33 cellular contexts compared by ENCODE assay signal in genomic region chr4:167867191-167867590, GRCh38.
"Had no signal": no experiment of that assay in that cellular context is flagged by ENCODE, and none has a peak within 500 bp of the region (broad histone marks: within the 10 kb centered on the region; RNA-seq: fewer than 3 reads in every experiment).

No MANE protein-coding gene starts in this region.

- FAIRE-seq: RCC 7860 had no signal

- H3K9me3 ChIP-seq: MG63, SJCRH30 had no signal

- ATAC-seq: Panc1, Right ventricle myocardium inferior, SK-N-SH treated with all-trans-retinoic acid at 6 μM for 48 hours, T-cell had no signal

- H2AFZ ChIP-seq: PC-9 had no signal

- H3K27ac ChIP-seq: PC-9, RWPE1, SJCRH30, SK-N-MC had no signal

- H3K4me2 ChIP-seq: PC-9 had no signal

- H3K27me3 ChIP-seq: MG63, SJCRH30 had no signal

- H3K4me3 ChIP-seq: MG63, PC-9, SJCRH30, SK-N-MC had no signal

- H3K36me3 ChIP-seq: MG63, SJCRH30 had no signal

- DNase-seq: Kasumi-1, MG63, NCI-H1048, NCI-H1092 treated with DMSO at 0.1 percent for 48 hours, NCI-H1105 treated with DMSO at 0.1 percent for 48 hours, NCI-H1417, NCI-H1436, NCI-H146, NCI-H1694, NCI-H187, NCI-H1930, NCI-H2029 treated with DMSO at 0.1 percent for 48 hours, NCI-H2081 treated with DMSO at 0.1 percent for 48 hours, NCI-H2107, NCI-H2171, NCI-H226, NCI-H446 treated with DMSO at 0.1 percent for 48 hours, NCI-H510A, NCI-H524, NCI-H526, NCI-H69, NCI-H748 treated with DMSO at 0.1 percent for 48 hours, PC-9, SHP77, SIG-M5, SJCRH30, T-cell had no signal
